Comparison of ENCODE assay signal across 2 cellular contexts in genomic region chr9:16063241-16063591, GRCh38.
TF ChIP-seq lines count a peak whose summit lies in the region.

No MANE protein-coding gene starts in this region.

TF ChIP-seq in A549, 52 proteins besides CTCF, POLR2A, EP300 and RAD21:
- TF ChIP-seq ZSCAN20 (CRISPR knock-in tag; IDR thresholded peaks at IDR 0.05) (no peak), HDAC2 (IDR thresholded peaks at IDR 0.05) (no peak), GATA3 (IDR thresholded peaks at IDR 0.05; ENCODE audit: borderline replicate concordance) (no peak), MYC (IDR thresholded peaks at IDR 0.05; ENCODE audit: borderline replicate concordance, low read length) (no peak), RNF2 (IDR thresholded peaks at IDR 0.05; ENCODE audit: borderline replicate concordance, low read depth) (no peak), HMGXB4 (CRISPR knock-in tag; IDR thresholded peaks at IDR 0.05; ENCODE audit: borderline replicate concordance) (no peak), NPAS2 (CRISPR knock-in tag; IDR thresholded peaks at IDR 0.05; ENCODE audit: borderline replicate concordance) (no peak), TP53 (CRISPR knock-in tag; IDR thresholded peaks at IDR 0.05) (no peak), PHF8 (IDR thresholded peaks at IDR 0.05; ENCODE audit: borderline replicate concordance, low read depth) (no peak), PBX3 (IDR thresholded peaks at IDR 0.05) (no peak), ZNF302 (CRISPR knock-in tag; IDR thresholded peaks at IDR 0.05) (no peak), CHD4 (IDR thresholded peaks at IDR 0.05; ENCODE audit: borderline replicate concordance) (no peak), ELK1 (IDR thresholded peaks at IDR 0.05; ENCODE audit: low read depth, low read length) (no peak), HEYL (CRISPR knock-in tag; IDR thresholded peaks at IDR 0.05) (no peak), SREBF2 (IDR thresholded peaks at IDR 0.05) (no peak), FOXS1 (CRISPR knock-in tag; IDR thresholded peaks at IDR 0.05) (no peak)

TF ChIP-seq in IMR-90, 13 proteins besides CTCF, POLR2A, EP300 and RAD21:
- TF ChIP-seq MAZ (IDR thresholded peaks at IDR 0.05; ENCODE audit: borderline replicate concordance, low read depth, low read length), result no peak
- TF ChIP-seq CEBPB (IDR thresholded peaks at IDR 0.05; ENCODE audit: low read depth, low read length), result peak; percentile 69
- TF ChIP-seq RFX5 (IDR thresholded peaks at IDR 0.05; ENCODE audit: low read depth, low read length), result no peak
- no peak for TF ChIP-seq USF2 (IDR thresholded peaks at IDR 0.05; ENCODE audit: low read depth, low read length)
